Comparison of ENCODE assay signal across 18 cellular contexts in genomic region chr13:65892859-65893258, GRCh38.
DNase-seq lines count a peak whose midpoint lies in the region; ATAC-seq, FAIRE-seq and TF ChIP-seq lines count a peak whose summit lies in the region.
"Had no signal": no experiment of that assay in that cellular context is flagged by ENCODE, and none has a peak within 500 bp of the region (broad histone marks: within the 10 kb centered on the region; RNA-seq: fewer than 3 reads in every experiment).

No MANE protein-coding gene starts in this region.

- DNase-seq in AG10803 (ENCODE audit: low read depth) (peak; percentile 21), PC-3 (peak; percentile 31), endothelial cell of umbilical vein (ENCODE audit: low read depth, low spot score) (peak; percentile 86), lung microvascular endothelial cell (ENCODE audit: low read depth in 2 of 2) (peak; percentile 69 to 87), coronary artery (ENCODE audit: low spot score) (no peak), HFFc6 (no peak), NCI-H526 (lab: John Stamatoyannopoulos, UW) (no peak), aorta (no peak)
- DNase-seq: KBM-7, NCI-H1092, NCI-H446, NCI-H748 treated with DMSO at 0.1 percent for 48 hours, Right ventricle myocardium superior had no signal

- H3K79me2 ChIP-seq in PC-3 (ENCODE audit: low read length) (no peaks in the 10 kb centered on the region), endothelial cell of umbilical vein (ENCODE audit: control insufficient read depth, insufficient read depth, low read length) (no peaks in the 10 kb centered on the region)

- no peak for TF ChIP-seq POLR2A in endothelial cell of umbilical vein (IDR thresholded peaks at IDR 0.05; ENCODE audit: low read depth, low read length)

- dilution Hi-C loops in endothelial cell of umbilical vein (cut with MboI; ENCODE audit: extremely low pct_ligation_motif_present, low sequenced_read_pairs) = no loop called here

- no peaks in the 10 kb centered on the region for H3K9me1 ChIP-seq in endothelial cell of umbilical vein (replicated peaks; ENCODE audit: control insufficient read depth, extremely low read depth, insufficient read depth, low read length)

- H3K9me3 ChIP-seq in PC-3 (ENCODE audit: low read length) (no peaks in the 10 kb centered on the region), endothelial cell of umbilical vein (replicated peaks; ENCODE audit: control insufficient read depth, insufficient read depth, low read length) (no peaks in the 10 kb centered on the region), aorta (ENCODE audit: control insufficient read depth, low read length) (no peaks in the 10 kb centered on the region)
- H3K9me3 ChIP-seq: HAP-1 had no signal

- TF ChIP-seq CTCF in AG10803 (conservative IDR thresholded peaks at IDR 0.05; ENCODE audit: low read length) = no peak
- no peak for TF ChIP-seq CTCF in PC-3 (conservative IDR thresholded peaks at IDR 0.05; ENCODE audit: low read depth, low read length)
- TF ChIP-seq CTCF in endothelial cell of umbilical vein (IDR thresholded peaks at IDR 0.05; ENCODE audit: extremely low read depth in 1 of 2, insufficient read depth in 1 of 2, low read depth in 1 of 2, low read length in 2 of 2) = no peak
- no peak for TF ChIP-seq CTCF in coronary artery (IDR thresholded peaks at IDR 0.05)
- no peak for TF ChIP-seq CTCF in HFFc6 (IDR thresholded peaks at IDR 0.05)

- H3K4me3 ChIP-seq in AG10803 (ENCODE audit: low read length) (no peak overlapping the region), PC-3 (ENCODE audit: low read length) (no peak overlapping the region), endothelial cell of umbilical vein (replicated peaks in 1 of 3; ENCODE audit: insufficient read depth in 1 of 3, low read depth in 1 of 3, low read length in 3 of 3) (no peak overlapping the region), coronary artery (no peak overlapping the region), aorta (ENCODE audit: low read length in 2 of 2) (no peak overlapping the region)
- H3K4me3 ChIP-seq: HAP-1 had no signal

- peaks cover 23% of the 10 kb centered on the region for H3K4me1 Mint-ChIP-seq in HFFc6 (ENCODE audit: low read depth)

- H3K36me3 Mint-ChIP-seq in HFFc6 (ENCODE audit: low read depth) = no peaks in the 10 kb centered on the region

- peak; percentile 88 for FAIRE-seq in endothelial cell of umbilical vein (lab: Jason Lieb, UNC)
- FAIRE-seq: GM12892, GM19239 had no signal

- BruUV-seq in PC-3 (replicated peaks; lab: Mats Ljungman, UMichigan) (no TSS peak), endothelial cell of umbilical vein (replicated peaks; lab: Mats Ljungman, UMichigan) (TSS peak; percentile 62)

- H3K27ac ChIP-seq in PC-3 (ENCODE audit: low read length) (peak overlapping the region; percentile 30), endothelial cell of umbilical vein (ENCODE audit: insufficient read depth, low read depth, low read length) (peak overlapping the region; percentile 82), coronary artery (no peak overlapping the region), aorta (ENCODE audit: low read depth in 1 of 2, low read length in 2 of 2) (no peak overlapping the region)
- H3K27ac ChIP-seq: C4-2B had no signal

- H3K4me2 ChIP-seq in PC-3 (ENCODE audit: low read length) (no peak overlapping the region), endothelial cell of umbilical vein (ENCODE audit: insufficient read depth, low read length) (peak overlapping the region; percentile 90)

- no peaks in the 10 kb centered on the region for H3K9me2 ChIP-seq in PC-3 (replicated peaks; ENCODE audit: low read length)

- H2AFZ ChIP-seq in PC-3 (ENCODE audit: low read length) (no peak overlapping the region), endothelial cell of umbilical vein (ENCODE audit: low read depth, low read length) (peak overlapping the region; percentile 72)

- no peaks in the 10 kb centered on the region for H3K9me3 Mint-ChIP-seq in HFFc6

- no peak overlapping the region for H3K4me3 Mint-ChIP-seq in HFFc6

- POLR2A ChIA-PET in PC-3 (lab: Charles Lee; ENCODE audit: unreplicated experiment) (no interaction called here), endothelial cell of umbilical vein (lab: Charles Lee) (interaction anchor here (1.6 kb wide), 1 partner anchor 20 kb away, joined by 11 read pairs; no protein-coding TSS in a partner anchor)

- H3K9ac ChIP-seq in PC-3 (ENCODE audit: low read length) (no peak overlapping the region), endothelial cell of umbilical vein (replicated peaks; ENCODE audit: extremely low read depth, insufficient read depth, low read length) (peak overlapping the region; percentile 67)

- H3K27me3 ChIP-seq in PC-3 (ENCODE audit: low read length) (no peaks in the 10 kb centered on the region), endothelial cell of umbilical vein (ENCODE audit: control insufficient read depth in 2 of 2, insufficient read depth in 2 of 2, low read length in 2 of 2) (no peaks in the 10 kb centered on the region), aorta (ENCODE audit: control insufficient read depth in 1 of 2, insufficient read depth in 2 of 2, low read length in 1 of 2) (no peaks in the 10 kb centered on the region)

- ATAC-seq in PC-3 (peak; percentile 57), aorta (ENCODE audit: low FRiP score) (no peak)
- ATAC-seq: Panc1 had no signal

- intact Hi-C loops in PC-3 (cut with micrococcal nuclease) = no loop called here
- intact Hi-C loops in endothelial cell of umbilical vein (cut with micrococcal nuclease) = loop anchor here (1.0 kb wide), 1 partner anchor 20 kb away; no protein-coding TSS in a partner anchor
- intact Hi-C loops in aorta (cut with DNase I) = no loop called here

- no peaks in the 10 kb centered on the region for H3F3A ChIP-seq in PC-3 (ENCODE audit: low read length, unreplicated experiment)

- H3K4me1 ChIP-seq in PC-3 (ENCODE audit: insufficient read depth, low read length) = peaks cover 18% of the 10 kb centered on the region
- H3K4me1 ChIP-seq in endothelial cell of umbilical vein (ENCODE audit: control insufficient read depth, extremely low read depth, insufficient read depth, low read length) = peaks cover 32% of the 10 kb centered on the region
- no peaks in the 10 kb centered on the region for H3K4me1 ChIP-seq in aorta (ENCODE audit: control insufficient read depth in 1 of 2, insufficient read depth in 2 of 2, low read length in 2 of 2)
- H3K4me1 ChIP-seq: HAP-1 had no signal

- H3K27ac Mint-ChIP-seq in HFFc6 = no peak overlapping the region

- H3K27me3 Mint-ChIP-seq in HFFc6 (ENCODE audit: insufficient read depth) = no peaks in the 10 kb centered on the region

- CTCF ChIA-PET in PC-3 (lab: Charles Lee) (no interaction called here), endothelial cell of umbilical vein (lab: Charles Lee) (interaction anchor here (0.8 to 1.7 kb wide), 9 partner anchors 10 to 1331 kb away, joined by 3 to 8 read pairs (median 5); no protein-coding TSS in a partner anchor)

- H4K20me1 ChIP-seq in PC-3 (ENCODE audit: low read length) (no peaks in the 10 kb centered on the region), endothelial cell of umbilical vein (replicated peaks; ENCODE audit: control insufficient read depth, extremely low read depth, insufficient read depth, low read length) (no peaks in the 10 kb centered on the region)

- H3K36me3 ChIP-seq in PC-3 (ENCODE audit: low read depth, low read length) = no peaks in the 10 kb centered on the region
- H3K36me3 ChIP-seq in endothelial cell of umbilical vein (ENCODE audit: control insufficient read depth in 2 of 2, extremely low read depth in 1 of 2, insufficient read depth in 2 of 2, low read length in 2 of 2) = no peaks in the 10 kb centered on the region
- H3K36me3 ChIP-seq in aorta (ENCODE audit: control insufficient read depth in 1 of 2, insufficient read depth in 2 of 2, low read length in 1 of 2) = no peaks in the 10 kb centered on the region
- H3K36me3 ChIP-seq: HAP-1 had no signal

TF ChIP-seq in endothelial cell of umbilical vein, 7 proteins besides CTCF, POLR2A, EP300 and RAD21:
- TF ChIP-seq GATA2 (IDR thresholded peaks at IDR 0.05; ENCODE audit: insufficient read depth, insufficient read length, low read depth, low read length) (peak; percentile 15), EZH2 (IDR thresholded peaks at IDR 0.05; ENCODE audit: borderline replicate concordance, low read depth, low read length, severe bottlenecking) (no peak), POLR2AphosphoS5 (IDR thresholded peaks at IDR 0.05; ENCODE audit: insufficient read depth, low read depth, low read length) (peak; percentile 61), MYC (IDR thresholded peaks at IDR 0.05; ENCODE audit: low read depth, low read length) (no peak), FOS (IDR thresholded peaks at IDR 0.05; ENCODE audit: borderline replicate concordance, insufficient read depth, low read length) (peak; percentile 73), MAX (IDR thresholded peaks at IDR 0.05; ENCODE audit: insufficient read depth, insufficient read length) (no peak), JUN (IDR thresholded peaks at IDR 0.05; ENCODE audit: borderline replicate concordance, insufficient read depth, insufficient read length, low read depth) (peak; percentile 85)

Comparison
In these comparisons a context has a peak if more than half of its experiments do, and no peak if none do; other contexts are left out.
1. DNase-seq: peak in AG10803 (single experiment), PC-3 (single experiment), endothelial cell of umbilical vein (single experiment) and lung microvascular endothelial cell (2 of 2); none in coronary artery (single experiment), HFFc6 (single experiment), NCI-H526 (0 of 2) and aorta (0 of 2).
2. H3K27ac ChIP-seq: peak in PC-3 (single experiment) and endothelial cell of umbilical vein (single experiment); none in coronary artery (0 of 2) and aorta (0 of 2).